ENCODE assay signal across 1 cellular context in the genomic region with DNA sequence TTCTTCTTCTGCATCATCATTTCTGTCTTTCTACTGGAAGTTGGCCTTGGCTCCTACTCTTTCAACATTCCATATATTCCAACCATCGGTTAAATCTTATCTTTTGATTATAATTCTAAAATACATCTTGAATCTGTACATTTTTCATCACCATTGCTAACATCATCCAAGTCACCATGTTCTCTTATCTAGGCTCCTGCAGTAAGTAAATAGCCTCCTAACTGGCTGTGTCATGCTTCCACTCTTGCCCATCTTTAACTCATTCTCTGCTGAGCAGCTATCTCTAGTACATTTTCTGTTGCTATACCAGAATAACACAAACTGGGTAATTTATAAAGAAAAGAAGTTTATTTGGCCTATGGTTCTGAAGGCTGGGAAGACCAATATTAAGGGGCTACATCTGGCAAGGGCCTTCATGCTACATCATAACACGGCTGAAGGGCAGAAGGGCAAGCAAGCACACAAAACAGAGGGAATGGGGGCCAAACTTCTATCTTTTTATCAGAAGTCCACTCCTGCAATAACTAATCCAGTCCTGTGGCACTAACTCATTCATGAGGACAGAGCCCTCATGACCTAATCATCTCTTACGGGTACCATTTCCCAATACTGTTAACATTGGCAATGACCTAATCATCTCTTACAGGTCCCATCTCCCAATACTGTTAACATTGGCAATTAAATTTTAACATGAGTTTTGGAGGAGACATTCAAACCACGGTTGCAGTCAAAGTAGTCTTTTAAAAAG.
A peak's percentile ranks its signal among the peaks of the same experiment; 100 is the strongest.
TF ChIP-seq lines count a peak whose summit lies in the region.

No MANE protein-coding gene starts in this region.

TF ChIP-seq in K562, 482 proteins besides CTCF, POLR2A, EP300 and RAD21 (continued from another document and continues in another):
- TF ChIP-seq CHD7 (IDR thresholded peaks at IDR 0.05; ENCODE audit: low read depth, low read length) (no peak), NFIX (CRISPR knock-in tag; IDR thresholded peaks at IDR 0.05; ENCODE audit: low read depth) (no peak), DACH1 (IDR thresholded peaks at IDR 0.05; ENCODE audit: partially characterized antibody) (no peak), HNRNPK (IDR thresholded peaks at IDR 0.05; ENCODE audit: low read depth, low read length, poor library complexity, severe bottlenecking) (no peak), ZNF449 (CRISPR knock-in tag; IDR thresholded peaks at IDR 0.05) (no peak), NRF1 (conservative IDR thresholded peaks at IDR 0.05 in 1 of 2, IDR thresholded peaks at IDR 0.05 in 1 of 2) (no peak), SMARCC2 (IDR thresholded peaks at IDR 0.05; ENCODE audit: low read depth) (no peak), FOXA3 (CRISPR knock-in tag; conservative IDR thresholded peaks at IDR 0.05 in 1 of 2, IDR thresholded peaks at IDR 0.05 in 1 of 2) (peak; percentile 68 to 96; a peak in 3 of 4 replicates), C11orf30 (IDR thresholded peaks at IDR 0.05; ENCODE audit: low read depth) (peak; percentile 58; the same call in 1 of the 2 replicates), PHB2 (IDR thresholded peaks at IDR 0.05; ENCODE audit: low read depth) (no peak), KLF6 (CRISPR knock-in tag; IDR thresholded peaks at IDR 0.05; ENCODE audit: borderline replicate concordance) (no peak), ZNF511 (CRISPR knock-in tag; IDR thresholded peaks at IDR 0.05) (no peak), WHSC1 (IDR thresholded peaks at IDR 0.05; ENCODE audit: low read length) (no peak), SMAD3 (CRISPR knock-in tag; conservative IDR thresholded peaks at IDR 0.05) (no peak), CXXC5 (CRISPR knock-in tag; IDR thresholded peaks at IDR 0.05) (peak; percentile 24; the same call in 1 of the 2 replicates), CC2D1A (IDR thresholded peaks at IDR 0.05) (no peak), MAFG (tag; conservative IDR thresholded peaks at IDR 0.05) (peak; percentile 63), POU5F1 (IDR thresholded peaks at IDR 0.05; ENCODE audit: borderline replicate concordance, low read depth, low read length, partially characterized antibody) (no peak), CTBP1 (IDR thresholded peaks at IDR 0.05; ENCODE audit: borderline replicate concordance) (0 out of 2 replicates have a peak, but pooled peaks have one; percentile 46), CBX8 (IDR thresholded peaks at IDR 0.05; ENCODE audit: borderline replicate concordance, extremely low read depth, low read depth, low read length, poor library complexity, severe bottlenecking) (no peak), NFE2 (IDR thresholded peaks at IDR 0.05; ENCODE audit: low read depth) (peak; percentile 80), RBM34 (IDR thresholded peaks at IDR 0.05; ENCODE audit: borderline replicate concordance, insufficient read depth, low read length) (no peak), ZNF311 (CRISPR knock-in tag; IDR thresholded peaks at IDR 0.05) (no peak), ZNF175 (CRISPR knock-in tag; IDR thresholded peaks at IDR 0.05; ENCODE audit: low read depth) (0 out of 2 replicates have a peak, but pooled peaks have one; percentile 32), ZNF740 (CRISPR knock-in tag; IDR thresholded peaks at IDR 0.05) (no peak), ZNF740 (tag; IDR thresholded peaks at IDR 0.05) (no peak), FOSL1 (tag; conservative IDR thresholded peaks at IDR 0.05) (peak; percentile 24; the same call in 1 of the 2 replicates), ZNF589 (CRISPR knock-in tag; IDR thresholded peaks at IDR 0.05; ENCODE audit: low read depth) (no peak), RBM15 (IDR thresholded peaks at IDR 0.05; ENCODE audit: insufficient read depth, low read length) (no peak), BMI1 (IDR thresholded peaks at IDR 0.05; ENCODE audit: low read length) (no peak), SP1 (CRISPR knock-in tag; IDR thresholded peaks at IDR 0.05) (no peak), CEBPB (tag; IDR thresholded peaks at IDR 0.05) (no peak), ZNF274 (IDR thresholded peaks at IDR 0.05; ENCODE audit: borderline replicate concordance, low read depth, low read length) (no peak), PHF8 (IDR thresholded peaks at IDR 0.05; ENCODE audit: borderline replicate concordance, low read length) (no peak), ELK1 (CRISPR knock-in tag; IDR thresholded peaks at IDR 0.05) (no peak), CCAR2 (IDR thresholded peaks at IDR 0.05; ENCODE audit: low read depth, low read length) (no peak), SREBF2 (CRISPR knock-in tag; IDR thresholded peaks at IDR 0.05) (no peak)
- TF ChIP-seq, protein P1, sequence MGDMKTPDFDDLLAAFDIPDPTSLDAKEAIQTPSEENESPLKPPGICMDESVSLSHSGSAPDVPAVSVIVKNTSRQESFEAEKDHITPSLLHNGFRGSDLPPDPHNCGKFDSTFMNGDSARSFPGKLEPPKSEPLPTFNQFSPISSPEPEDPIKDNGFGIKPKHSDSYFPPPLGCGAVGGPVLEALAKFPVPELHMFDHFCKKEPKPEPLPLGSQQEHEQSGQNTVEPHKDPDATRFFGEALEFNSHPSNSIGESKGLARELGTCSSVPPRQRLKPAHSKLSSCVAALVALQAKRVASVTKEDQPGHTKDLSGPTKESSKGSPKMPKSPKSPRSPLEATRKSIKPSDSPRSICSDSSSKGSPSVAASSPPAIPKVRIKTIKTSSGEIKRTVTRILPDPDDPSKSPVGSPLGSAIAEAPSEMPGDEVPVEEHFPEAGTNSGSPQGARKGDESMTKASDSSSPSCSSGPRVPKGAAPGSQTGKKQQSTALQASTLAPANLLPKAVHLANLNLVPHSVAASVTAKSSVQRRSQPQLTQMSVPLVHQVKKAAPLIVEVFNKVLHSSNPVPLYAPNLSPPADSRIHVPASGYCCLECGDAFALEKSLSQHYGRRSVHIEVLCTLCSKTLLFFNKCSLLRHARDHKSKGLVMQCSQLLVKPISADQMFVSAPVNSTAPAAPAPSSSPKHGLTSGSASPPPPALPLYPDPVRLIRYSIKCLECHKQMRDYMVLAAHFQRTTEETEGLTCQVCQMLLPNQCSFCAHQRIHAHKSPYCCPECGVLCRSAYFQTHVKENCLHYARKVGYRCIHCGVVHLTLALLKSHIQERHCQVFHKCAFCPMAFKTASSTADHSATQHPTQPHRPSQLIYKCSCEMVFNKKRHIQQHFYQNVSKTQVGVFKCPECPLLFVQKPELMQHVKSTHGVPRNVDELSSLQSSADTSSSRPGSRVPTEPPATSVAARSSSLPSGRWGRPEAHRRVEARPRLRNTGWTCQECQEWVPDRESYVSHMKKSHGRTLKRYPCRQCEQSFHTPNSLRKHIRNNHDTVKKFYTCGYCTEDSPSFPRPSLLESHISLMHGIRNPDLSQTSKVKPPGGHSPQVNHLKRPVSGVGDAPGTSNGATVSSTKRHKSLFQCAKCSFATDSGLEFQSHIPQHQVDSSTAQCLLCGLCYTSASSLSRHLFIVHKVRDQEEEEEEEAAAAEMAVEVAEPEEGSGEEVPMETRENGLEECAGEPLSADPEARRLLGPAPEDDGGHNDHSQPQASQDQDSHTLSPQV (IDR thresholded peaks at IDR 0.05) = 0 out of 2 replicates have a peak, but pooled peaks have one; percentile 40
